In the genomic region with DNA sequence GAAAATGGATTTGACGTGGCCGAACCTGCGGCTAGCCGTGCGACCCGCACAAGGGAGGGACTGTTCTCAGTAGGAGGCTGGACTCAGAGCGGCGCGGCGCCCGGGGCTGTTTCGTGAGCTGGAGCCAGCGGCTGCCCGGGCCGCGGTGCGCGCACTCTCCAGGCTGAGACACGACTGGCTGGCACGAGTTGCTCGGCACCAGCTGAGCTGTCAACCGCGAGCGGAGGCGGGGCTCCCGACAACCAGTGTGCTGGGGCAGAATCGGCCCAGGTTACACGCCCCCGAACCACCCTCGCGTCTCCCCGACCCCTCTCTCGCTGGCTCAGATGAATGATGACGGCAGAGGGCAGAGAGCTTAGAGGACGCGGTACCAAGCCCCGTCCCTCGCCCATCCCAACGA, we compare ENCODE assay signal across 8 cellular contexts.
DNase-seq lines count a peak whose midpoint lies in the region; ATAC-seq and TF ChIP-seq lines count a peak whose summit lies in the region.
"Not testable (repeated sequence)": the region's sequence is repeated elsewhere in the genome, so short reads cannot be mapped to it uniquely, and the experiment has no call there.

No MANE protein-coding gene starts in this region.

- H3K27me3 Mint-ChIP-seq in activated naive CD8-positive, alpha-beta T cell treated with anti-CD3 and anti-CD28 coated beads for 36 hours; effector memory CD8-positive, alpha-beta T cell; stimulated activated memory B cell treated with anti-CD40 and anti-IgM and Interleukin-4, amounts not matched to agents 10 μg/mL and 1 μg/mL and 100 μg/mL, for 72 hours: not testable (repeated sequence)

- TF ChIP-seq POLR2A in right lobe of liver (IDR thresholded peaks at IDR 0.05) = not testable (repeated sequence)

- no CpG with 5 or more reads among the region's 39 CpGs for WGBS in right lobe of liver (ENCODE audit: insufficient coverage, low coverage, low lambda C conversion rate, missing lambda C conversion rate)

- H3K4me3 Mint-ChIP-seq in activated naive CD8-positive, alpha-beta T cell treated with anti-CD3 and anti-CD28 coated beads for 36 hours = peak overlapping the region; percentile 64
- H3K4me3 Mint-ChIP-seq in effector memory CD8-positive, alpha-beta T cell = peak overlapping the region; percentile 73 to 75
- H3K4me3 Mint-ChIP-seq in stimulated activated memory B cell treated with anti-CD40 and anti-IgM and Interleukin-4, amounts not matched to agents 10 μg/mL and 1 μg/mL and 100 μg/mL, for 72 hours = peak overlapping the region; percentile 85

- H4K20me1 ChIP-seq in OCI-LY3 (ENCODE audit: insufficient read depth, low read length) = not testable (repeated sequence)

- H3K27ac Mint-ChIP-seq in activated naive CD8-positive, alpha-beta T cell treated with anti-CD3 and anti-CD28 coated beads for 36 hours; effector memory CD8-positive, alpha-beta T cell; stimulated activated memory B cell treated with anti-CD40 and anti-IgM and Interleukin-4, amounts not matched to agents 10 μg/mL and 1 μg/mL and 100 μg/mL, for 72 hours: not testable (repeated sequence)

- H3K36me3 Mint-ChIP-seq in activated naive CD8-positive, alpha-beta T cell treated with anti-CD3 and anti-CD28 coated beads for 36 hours; effector memory CD8-positive, alpha-beta T cell (ENCODE audit: insufficient read depth); stimulated activated memory B cell treated with anti-CD40 and anti-IgM and Interleukin-4, amounts not matched to agents 10 μg/mL and 1 μg/mL and 100 μg/mL, for 72 hours: not testable (repeated sequence)

- not testable (repeated sequence) for H3K9ac ChIP-seq in OCI-LY3 (ENCODE audit: low read length)

- DNase-seq in AG04450 (ENCODE audit: low read depth, low spot score); retinal pigment epithelial cell (ENCODE audit: low read depth): not testable (repeated sequence)
- peak; percentile 0 for DNase-seq in activated CD4-positive, alpha-beta T cell treated with anti-CD3 and anti-CD28 coated beads, Interleukin-2, amount 50 U/mL, for 24 hours (ENCODE audit: low read depth in 1 of 2, low spot score in 1 of 2)
- DNase-seq in activated naive CD8-positive, alpha-beta T cell treated with anti-CD3 and anti-CD28 coated beads for 36 hours = peak; percentile 30
- peak; percentile 0 to 19 (median 3) for DNase-seq in effector memory CD8-positive, alpha-beta T cell
- DNase-seq in right lobe of liver = peak; percentile 60 to 67 (median 65)

- H3K9me3 ChIP-seq in AG04450 (ENCODE audit: control insufficient read depth, insufficient read depth, low read length); OCI-LY3 (ENCODE audit: insufficient read depth, low read length); right lobe of liver: not testable (repeated sequence)

- H3K27me3 ChIP-seq in AG04450 (ENCODE audit: control insufficient read depth, insufficient read depth, low read length); OCI-LY3 (ENCODE audit: low read depth, low read length); right lobe of liver: not testable (repeated sequence)

- not testable (repeated sequence) for TF ChIP-seq CTCF in AG04450 (IDR thresholded peaks at IDR 0.05; ENCODE audit: low read depth, low read length); OCI-LY3 (IDR thresholded peaks at IDR 0.05; ENCODE audit: low read depth, low read length); right lobe of liver (IDR thresholded peaks at IDR 0.05); retinal pigment epithelial cell (conservative IDR thresholded peaks at IDR 0.05; ENCODE audit: low read depth, low read length)

- ATAC-seq in effector memory CD8-positive, alpha-beta T cell (replicated peaks) = peak; percentile 98
- ATAC-seq in right lobe of liver = peak; percentile 93 to 97 (median 95)
- peak; percentile 95 for ATAC-seq in stimulated activated memory B cell treated with anti-CD40 and anti-IgM and Interleukin-4, amounts not matched to agents 10 μg/mL and 1 μg/mL and 100 μg/mL, for 72 hours

- POLR2A ChIA-PET in AG04450 (lab: Yijun Ruan, JAX) = not testable (repeated sequence)

- not testable (repeated sequence) for H3K9me3 Mint-ChIP-seq in activated naive CD8-positive, alpha-beta T cell treated with anti-CD3 and anti-CD28 coated beads for 36 hours; effector memory CD8-positive, alpha-beta T cell; stimulated activated memory B cell treated with anti-CD40 and anti-IgM and Interleukin-4, amounts not matched to agents 10 μg/mL and 1 μg/mL and 100 μg/mL, for 72 hours

- H3K27ac ChIP-seq in AG04450 (ENCODE audit: low read depth, low read length); OCI-LY3 (ENCODE audit: low read length); right lobe of liver: not testable (repeated sequence)

- H2AFZ ChIP-seq in OCI-LY3 (ENCODE audit: low read depth, low read length) = not testable (repeated sequence)

- H3K36me3 ChIP-seq in OCI-LY3 (replicated peaks; ENCODE audit: low read depth, low read length); right lobe of liver: not testable (repeated sequence)

- intact Hi-C loops in right lobe of liver (cut with DNase I) = not testable (repeated sequence)

- not testable (repeated sequence) for H3K79me2 ChIP-seq in OCI-LY3 (ENCODE audit: low read length)

- H3K4me2 ChIP-seq in OCI-LY3 (ENCODE audit: low read length) = peak overlapping the region; percentile 48

- peak overlapping the region; percentile 47 for H3K4me3 ChIP-seq in AG04450 (ENCODE audit: low read depth, low read length)
- H3K4me3 ChIP-seq in OCI-LY3 (ENCODE audit: low read length); right lobe of liver: not testable (repeated sequence)
- H3K4me3 ChIP-seq in retinal pigment epithelial cell (ENCODE audit: low read length) = peak overlapping the region; percentile 29

- CTCF ChIA-PET in AG04450 (lab: Charles Lee) = not testable (repeated sequence)

- H3K4me1 ChIP-seq in OCI-LY3 (ENCODE audit: low read length); right lobe of liver: not testable (repeated sequence)

- H3K4me1 Mint-ChIP-seq in activated naive CD8-positive, alpha-beta T cell treated with anti-CD3 and anti-CD28 coated beads for 36 hours; effector memory CD8-positive, alpha-beta T cell (ENCODE audit: low read depth in 2 of 2); stimulated activated memory B cell treated with anti-CD40 and anti-IgM and Interleukin-4, amounts not matched to agents 10 μg/mL and 1 μg/mL and 100 μg/mL, for 72 hours: not testable (repeated sequence)
